In genomic region chr3:4983739-4984510, GRCh38 we compare ENCODE assay signal across 8 cellular contexts. TPM values are rescaled to one million over a fixed set of nuclear protein-coding genes. Genes with fewer than 3 reads are reported as not detected.
DNase-seq lines count a peak whose midpoint lies in the region; ATAC-seq and TF ChIP-seq lines count a peak whose summit lies in the region.

No MANE protein-coding gene starts in this region.

- peaks cover 0 to 70% of the 10 kb centered on the region in 2 donors for H3K4me1 ChIP-seq in right atrium auricular region

- no peaks in the 10 kb centered on the region for H3K9me3 ChIP-seq in right atrium auricular region

- DNase-seq in RPMI8226 (peak; percentile 48), right atrium auricular region (ENCODE audit: low spot score) (peak; percentile 84), NCI-H1105 treated with DMSO at 0.1 percent for 48 hours (lab: John Stamatoyannopoulos, UW) (no peak), occipital lobe (lab: John Stamatoyannopoulos, UW) (no peak)
- DNase-seq in activated naive CD4-positive, alpha-beta T cell treated with anti-CD3 and anti-CD28 coated beads for 36 hours = peak; percentile 80
- DNase-seq in stimulated activated CD4-positive, alpha-beta T cell treated with anti-CD3 and anti-CD28 coated beads, Interleukin-1b, Interleukin-23, amount 100 ng/mL, for 24 hours (ENCODE audit: low read depth in 4 of 4, low spot score in 1 of 4) = peak in 3 of 4 experiments; percentile 40 to 63 (median 48)

- peak; percentile 37 for ATAC-seq in GM18520 (IDR thresholded peaks at IDR 0.05; ENCODE audit: unreplicated experiment)
- peak; percentile 56 for ATAC-seq in HG02943 (IDR thresholded peaks at IDR 0.05; ENCODE audit: low read depth, unreplicated experiment)

- peaks cover 12% of the 10 kb centered on the region for H3K36me3 ChIP-seq in right atrium auricular region

- peaks cover 61% of the 10 kb centered on the region for H3K4me1 Mint-ChIP-seq in activated naive CD4-positive, alpha-beta T cell treated with anti-CD3 and anti-CD28 coated beads for 36 hours (ENCODE audit: low read depth)

- no peaks in the 10 kb centered on the region for H3K27me3 Mint-ChIP-seq in activated naive CD4-positive, alpha-beta T cell treated with anti-CD3 and anti-CD28 coated beads for 36 hours (ENCODE audit: low read depth)

- H3K4me3 Mint-ChIP-seq in activated naive CD4-positive, alpha-beta T cell treated with anti-CD3 and anti-CD28 coated beads for 36 hours = peak overlapping the region; percentile 78

- H3K27ac Mint-ChIP-seq in activated naive CD4-positive, alpha-beta T cell treated with anti-CD3 and anti-CD28 coated beads for 36 hours = peak overlapping the region; percentile 57

- intact Hi-C loops in activated naive CD4-positive, alpha-beta T cell treated with anti-CD3 and anti-CD28 coated beads for 36 hours (cut with micrococcal nuclease) = loop anchor here (1.0 kb wide), 1 partner anchor 38 kb away; no protein-coding TSS in a partner anchor

- H3K36me3 Mint-ChIP-seq in activated naive CD4-positive, alpha-beta T cell treated with anti-CD3 and anti-CD28 coated beads for 36 hours (ENCODE audit: low read depth) = peaks cover 52% of the 10 kb centered on the region

- H3K27ac ChIP-seq in right atrium auricular region = peak overlapping the region; percentile 96 to 98

- H3K9me3 Mint-ChIP-seq in activated naive CD4-positive, alpha-beta T cell treated with anti-CD3 and anti-CD28 coated beads for 36 hours = no peaks in the 10 kb centered on the region

- CTCF ChIA-PET in activated naive CD4-positive, alpha-beta T cell treated with anti-CD3 and anti-CD28 coated beads for 36 hours (lab: Charles Lee) = interaction anchor here (0.6 to 5.1 kb wide), 15 partner anchors 10 to 272 kb away, joined by 3 to 24 read pairs (median 4); no protein-coding TSS in a partner anchor

- peak overlapping the region; percentile 30 to 92 for H3K4me3 ChIP-seq in right atrium auricular region

- no peak for TF ChIP-seq CTCF in right atrium auricular region (IDR thresholded peaks at IDR 0.05)

- H3K27me3 ChIP-seq in right atrium auricular region = no peaks in the 10 kb centered on the region

RNA-seq across cellular contexts. Expression of gene BHLHE40, which starts 4.7 kb away (rescaled TPM):
- total RNA-seq in activated naive CD4-positive, alpha-beta T cell treated with anti-CD3 and anti-CD28 coated beads for 36 hours = 10 to 100 TPM; 98.0 to 98.2 TPM
- total RNA-seq in right atrium auricular region (10 to 100 TPM; 32.3 to 49.5 TPM), occipital lobe (6.6 TPM)

Comparison
In these comparisons a context has a peak if more than half of its experiments do, and no peak if none do; other contexts are left out.
1. DNase-seq: peak in RPMI8226 (single experiment), activated naive CD4-positive, alpha-beta T cell treated with anti-CD3 and anti-CD28 coated beads for 36 hours (single experiment), right atrium auricular region (single experiment) and stimulated activated CD4-positive, alpha-beta T cell treated with anti-CD3 and anti-CD28 coated beads, Interleukin-1b, Interleukin-23, amount 100 ng/mL, for 24 hours (3 of 4); none in NCI-H1105 treated with DMSO at 0.1 percent for 48 hours (single experiment) and occipital lobe (single experiment).